Comparison of ENCODE assay signal across 16 cellular contexts in genomic region chr13:106433066-106433465, GRCh38.
"Had no signal": no experiment of that assay in that cellular context is flagged by ENCODE, and none has a peak within 500 bp of the region (broad histone marks: within the 10 kb centered on the region; RNA-seq: fewer than 3 reads in every experiment).

No MANE protein-coding gene starts in this region.

- H3K27ac Mint-ChIP-seq: activated CD8-positive, alpha-beta T cell treated with anti-CD3 and anti-CD28 coated beads, Interleukin-2, amount 10 ng/mL, durations not matched to agents 7 days and 5 days; activated naive CD8-positive, alpha-beta T cell treated with anti-CD3 and anti-CD28 coated beads, Interleukin-2, amount 50 U/mL, for 24 hours; nephron; T-helper 1 cell treated with Interleukin-12 subunit alpha and Interleukin-12 subunit beta and Interleukin-4 antibody, amounts not matched to agents 30 μg/mL and 1 μg/mL, for 36 hours; WTC11 had no signal

- H3K4me1 Mint-ChIP-seq: activated naive CD8-positive, alpha-beta T cell treated with anti-CD3 and anti-CD28 coated beads, Interleukin-2, amount 50 U/mL, for 24 hours; nephron; WTC11 had no signal

- H3K4me3 Mint-ChIP-seq: activated CD8-positive, alpha-beta T cell treated with anti-CD3 and anti-CD28 coated beads, Interleukin-2, amount 10 ng/mL, durations not matched to agents 7 days and 5 days; activated naive CD8-positive, alpha-beta T cell treated with anti-CD3 and anti-CD28 coated beads, Interleukin-2, amount 50 U/mL, for 24 hours; nephron; T-helper 1 cell treated with Interleukin-12 subunit alpha and Interleukin-12 subunit beta and Interleukin-4 antibody, amounts not matched to agents 30 μg/mL and 1 μg/mL, for 36 hours; WTC11 had no signal

- H3K27ac ChIP-seq: coronary artery, ovary, sigmoid colon, suprapubic skin had no signal

- H3K9me3 Mint-ChIP-seq: activated naive CD8-positive, alpha-beta T cell treated with anti-CD3 and anti-CD28 coated beads, Interleukin-2, amount 50 U/mL, for 24 hours; nephron; T-helper 1 cell treated with Interleukin-12 subunit alpha and Interleukin-12 subunit beta and Interleukin-4 antibody, amounts not matched to agents 30 μg/mL and 1 μg/mL, for 36 hours; WTC11 had no signal

- H3K36me3 ChIP-seq: ovary, sigmoid colon, suprapubic skin had no signal

- H3K4me1 ChIP-seq: sigmoid colon, suprapubic skin had no signal

- H3K4me3 ChIP-seq: coronary artery, ovary, sigmoid colon, suprapubic skin had no signal

- H3K27me3 ChIP-seq: ovary, sigmoid colon, suprapubic skin had no signal

- H3K9me3 ChIP-seq: ovary, sigmoid colon, suprapubic skin had no signal

- H3K36me3 Mint-ChIP-seq: WTC11 had no signal

- DNase-seq: activated CD4-positive, alpha-beta T cell treated with anti-CD3 and anti-CD28 coated beads for 48 hours; activated CD8-positive, alpha-beta memory T cell treated with anti-CD3 and anti-CD28 coated beads, Interleukin-2, amount 50 U/mL, for 48 hours; activated CD8-positive, alpha-beta T cell treated with anti-CD3 and anti-CD28 coated beads, Interleukin-2, amount 10 ng/mL, durations not matched to agents 7 days and 5 days; activated naive CD4-positive, alpha-beta T cell; activated naive CD8-positive, alpha-beta T cell treated with anti-CD3 and anti-CD28 coated beads, Interleukin-2, amount 50 U/mL, for 24 hours; caudate nucleus; effector CD4-positive, alpha-beta T cell; ovary; sigmoid colon; stimulated activated CD4-positive, alpha-beta T cell treated with anti-CD3 and anti-CD28 coated beads, Interleukin-2, amount 100 ng/mL, for 48 hours; stimulated activated naive CD8-positive, alpha-beta T cell treated with anti-CD3 and anti-CD28 coated beads, Interleukin-15, Interleukin-2, amounts not matched to agents 100 U/mL and 50 U/mL, for 24 hours had no signal
